In the genomic region with DNA sequence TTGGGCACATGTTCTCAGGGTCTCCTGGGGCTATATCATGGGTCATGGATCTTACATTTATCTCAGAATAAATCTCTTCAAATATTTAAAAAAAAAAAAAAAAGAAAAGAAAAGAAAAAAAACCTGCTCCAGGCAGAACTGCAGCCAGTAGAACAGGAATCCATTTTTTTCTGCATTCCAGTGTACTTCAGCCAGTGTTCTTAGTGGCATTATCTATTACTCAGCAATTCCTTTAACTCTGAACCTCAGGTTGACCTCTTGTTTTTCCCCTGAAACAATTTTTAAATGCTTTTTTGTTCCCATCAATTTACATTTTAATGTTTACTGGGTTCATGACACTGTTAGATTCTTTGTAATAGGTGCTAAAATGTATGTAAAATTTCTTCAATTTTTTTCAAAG, we compare ENCODE assay signal across 17 cellular contexts.
A peak's percentile ranks its signal among the peaks of the same experiment; 100 is the strongest.
DNase-seq lines count a peak whose midpoint lies in the region; ATAC-seq and TF ChIP-seq lines count a peak whose summit lies in the region.
"Had no signal": no experiment of that assay in that cellular context is flagged by ENCODE, and none has a peak within 500 bp of the region (broad histone marks: within the 10 kb centered on the region; RNA-seq: fewer than 3 reads in every experiment).

No MANE protein-coding gene starts in this region.

- no TSS peak for BruUV-seq in IMR-90 (replicated peaks; lab: Mats Ljungman, UMichigan)

- H2BK15ac ChIP-seq in IMR-90 (ENCODE audit: low read depth, low read length), result no peak overlapping the region

- no peak overlapping the region for H2AK5ac ChIP-seq in IMR-90 (ENCODE audit: low read depth, low read length)

- DNase-seq in AG10803 (ENCODE audit: low read depth), result peak; percentile 50
- DNase-seq in IMR-90, result no peak
- DNase-seq in choroid plexus epithelial cell (ENCODE audit: low read depth), result peak; percentile 55
- no peak for DNase-seq in left lung
- DNase-seq in NCI-H1048 (lab: John Stamatoyannopoulos, UW), result no peak
- no peak for DNase-seq in WTC11 (ENCODE audit: low spot score)
- DNase-seq in NCI-H524 treated with DMSO at 0.1 percent for 48 hours (lab: John Stamatoyannopoulos, UW), result no peak
- DNase-seq in SKM-1 (lab: John Stamatoyannopoulos, UW; ENCODE audit: unreplicated experiment), result no peak
- DNase-seq: DMS 273 treated with DMSO at 0.1 percent for 48 hours, Kasumi-1, NCI-H1105 treated with DMSO at 0.1 percent for 48 hours, NCI-H1694 treated with DMSO at 0.1 percent for 48 hours, NCI-H69, RPMI8226, SIG-M5 had no signal

- no peak overlapping the region for H4K5ac ChIP-seq in IMR-90 (ENCODE audit: low read depth, low read length)

- peaks cover 3% of the 10 kb centered on the region; the same call in 1 of the 2 replicates for H3K4me1 Mint-ChIP-seq in WTC11

- H3K36me3 Mint-ChIP-seq in WTC11, result no peaks in the 10 kb centered on the region

- H3K9me3 ChIP-seq in IMR-90 (ENCODE audit: control insufficient read depth, insufficient read depth, low read length), result no peaks in the 10 kb centered on the region
- H3K9me3 ChIP-seq in left lung, result no peaks in the 10 kb centered on the region
- H3K9me3 ChIP-seq: A549 had no signal

- no peak overlapping the region for H3K4me2 ChIP-seq in IMR-90 (ENCODE audit: low read depth, low read length)
- H3K4me2 ChIP-seq: A549 had no signal

- no peak overlapping the region for H3K23ac ChIP-seq in IMR-90 (ENCODE audit: low read depth, low read length)

- TF ChIP-seq CTCF in AG10803 (conservative IDR thresholded peaks at IDR 0.05; ENCODE audit: low read length), result no peak
- no peak for TF ChIP-seq CTCF in IMR-90 (conservative IDR thresholded peaks at IDR 0.05; ENCODE audit: low read depth, low read length)
- TF ChIP-seq CTCF in choroid plexus epithelial cell (conservative IDR thresholded peaks at IDR 0.05; ENCODE audit: low read depth, low read length), result no peak
- no peak for TF ChIP-seq CTCF in left lung (IDR thresholded peaks at IDR 0.05)
- no peak for TF ChIP-seq CTCF in WTC11 (IDR thresholded peaks at IDR 0.05)

- no peak overlapping the region for H2BK5ac ChIP-seq in IMR-90 (ENCODE audit: low read depth, low read length, poor library complexity, severe bottlenecking)

- no peak overlapping the region for H2BK120ac ChIP-seq in IMR-90 (ENCODE audit: low read depth, low read length)

- CTCF ChIA-PET in IMR-90 (lab: Yijun Ruan, JAX), result no interaction called here
- CTCF ChIA-PET in WTC11 (lab: Charles Lee), result no interaction called here

- dilution Hi-C loops in IMR-90 (cut with HindIII; ENCODE audit: low sequenced_read_pairs, unreplicated experiment), result no loop called here

- no peak overlapping the region for H4K8ac ChIP-seq in IMR-90 (ENCODE audit: low read depth in 2 of 2, low read length in 2 of 2)

- no peak overlapping the region for H3K27ac Mint-ChIP-seq in WTC11

- intact Hi-C loops in IMR-90 (cut with micrococcal nuclease) (loop anchor here (10.0 kb wide), 1 partner anchor 272 kb away; no protein-coding TSS in a partner anchor), left lung (cut with DNase I) (no loop called here)

- no peak overlapping the region for H2AFZ ChIP-seq in IMR-90 (replicated peaks; ENCODE audit: low read length, poor library complexity)

- H3K9me1 ChIP-seq in IMR-90 (ENCODE audit: insufficient read depth, low read length), result no peaks in the 10 kb centered on the region

- H3K56ac ChIP-seq in IMR-90 (ENCODE audit: extremely low read depth, insufficient read depth, low read length), result no peak overlapping the region

- H3K9ac ChIP-seq in IMR-90 (ENCODE audit: low read depth, low read length), result no peak overlapping the region

- no peak overlapping the region for H3K4me3 ChIP-seq in AG10803 (ENCODE audit: low read length)
- H3K4me3 ChIP-seq in IMR-90 (ENCODE audit: insufficient read depth, low read depth, low read length), result no peak overlapping the region
- H3K4me3 ChIP-seq in choroid plexus epithelial cell (ENCODE audit: low read depth, low read length), result no peak overlapping the region
- H3K4me3 ChIP-seq in left lung, result no peak overlapping the region
- H3K4me3 ChIP-seq: A549 had no signal

- TF ChIP-seq POLR2A in IMR-90 (IDR thresholded peaks at IDR 0.05; ENCODE audit: low read depth, low read length), result no peak

- H3K27me3 ChIP-seq in IMR-90 (ENCODE audit: control insufficient read depth, insufficient read depth, low read length) (no peaks in the 10 kb centered on the region), left lung (no peaks in the 10 kb centered on the region)

- H2AK9ac ChIP-seq in IMR-90 (replicated peaks; ENCODE audit: low read depth, low read length, poor library complexity), result no peak overlapping the region

- no peaks in the 10 kb centered on the region for H4K20me1 ChIP-seq in IMR-90 (ENCODE audit: insufficient read depth, low read length)

- H3K27me3 Mint-ChIP-seq in WTC11 (ENCODE audit: low read depth), result no peaks in the 10 kb centered on the region; the same call in 1 of the 2 replicates

- H3K4me1 ChIP-seq in IMR-90 (ENCODE audit: control insufficient read depth, insufficient read depth, low read length), result peaks cover 2% of the 10 kb centered on the region; the same call in 1 of the 2 replicates
- H3K4me1 ChIP-seq in left lung, result no peaks in the 10 kb centered on the region

- H3K4me3 Mint-ChIP-seq in WTC11, result no peak overlapping the region

- H3K36me3 ChIP-seq in IMR-90 (ENCODE audit: control insufficient read depth, insufficient read depth, low read length), result no peaks in the 10 kb centered on the region
- no peaks in the 10 kb centered on the region for H3K36me3 ChIP-seq in left lung

- no peak overlapping the region for H3K18ac ChIP-seq in IMR-90 (ENCODE audit: low read depth, low read length)

- in situ Hi-C loops in IMR-90 (cut with MboI; ENCODE audit: low sequenced_read_pairs), result no loop called here

- no peak for TF ChIP-seq RAD21 in IMR-90 (IDR thresholded peaks at IDR 0.05; ENCODE audit: low read length)

- H3K4ac ChIP-seq in IMR-90 (ENCODE audit: low read depth, low read length), result no peak overlapping the region

- H2BK20ac ChIP-seq in IMR-90 (ENCODE audit: low read depth, low read length), result no peak overlapping the region

- no peak overlapping the region for H3K27ac ChIP-seq in IMR-90 (ENCODE audit: insufficient read depth, low read length)
- H3K27ac ChIP-seq in left lung, result no peak overlapping the region
- H3K27ac ChIP-seq: A549, C4-2B had no signal

- H3K79me1 ChIP-seq in IMR-90 (ENCODE audit: low read depth in 1 of 2, low read length in 2 of 2), result no peaks in the 10 kb centered on the region

- no peak for ATAC-seq in IMR-90 (ENCODE audit: low read depth)
- ATAC-seq in left lung, result peak; percentile 29
- ATAC-seq in WTC11, result no peak
- ATAC-seq: A549 had no signal

- POLR2A ChIA-PET in IMR-90 (lab: Charles Lee; ENCODE audit: unreplicated experiment) (no interaction called here), WTC11 (lab: Charles Lee) (no interaction called here)

- no peak overlapping the region for H4K91ac ChIP-seq in IMR-90 (ENCODE audit: insufficient read depth, low read depth, low read length)

- peaks cover 11% of the 10 kb centered on the region for H3K9me3 Mint-ChIP-seq in WTC11

- H3K14ac ChIP-seq in IMR-90 (replicated peaks; ENCODE audit: low read depth, low read length), result no peak overlapping the region

TF ChIP-seq in IMR-90, 13 proteins besides CTCF, POLR2A, EP300 and RAD21:
- TF ChIP-seq, protein P1, sequence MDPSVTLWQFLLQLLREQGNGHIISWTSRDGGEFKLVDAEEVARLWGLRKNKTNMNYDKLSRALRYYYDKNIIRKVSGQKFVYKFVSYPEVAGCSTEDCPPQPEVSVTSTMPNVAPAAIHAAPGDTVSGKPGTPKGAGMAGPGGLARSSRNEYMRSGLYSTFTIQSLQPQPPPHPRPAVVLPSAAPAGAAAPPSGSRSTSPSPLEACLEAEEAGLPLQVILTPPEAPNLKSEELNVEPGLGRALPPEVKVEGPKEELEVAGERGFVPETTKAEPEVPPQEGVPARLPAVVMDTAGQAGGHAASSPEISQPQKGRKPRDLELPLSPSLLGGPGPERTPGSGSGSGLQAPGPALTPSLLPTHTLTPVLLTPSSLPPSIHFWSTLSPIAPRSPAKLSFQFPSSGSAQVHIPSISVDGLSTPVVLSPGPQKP (IDR thresholded peaks at IDR 0.05; ENCODE audit: borderline replicate concordance, low read depth, low read length), result no peak
- peak; percentile 54 for TF ChIP-seq MAFK (IDR thresholded peaks at IDR 0.05; ENCODE audit: low read depth, low read length)
TF ChIP-seq in IMR-90: peak in this region for 1.

TF ChIP-seq in WTC11, 78 proteins besides CTCF, POLR2A, EP300 and RAD21 (continues in another document):
- TF ChIP-seq GRHL2 (CRISPR knock-in tag; IDR thresholded peaks at IDR 0.05; ENCODE audit: insufficient replicate concordance, severe bottlenecking) (no peak), NR2C2 (CRISPR knock-in tag; IDR thresholded peaks at IDR 0.05) (no peak), SMAD4 (CRISPR knock-in tag; IDR thresholded peaks at IDR 0.05) (no peak), SP1 (CRISPR knock-in tag; conservative IDR thresholded peaks at IDR 0.05) (no peak)
- TF ChIP-seq, protein P2, sequence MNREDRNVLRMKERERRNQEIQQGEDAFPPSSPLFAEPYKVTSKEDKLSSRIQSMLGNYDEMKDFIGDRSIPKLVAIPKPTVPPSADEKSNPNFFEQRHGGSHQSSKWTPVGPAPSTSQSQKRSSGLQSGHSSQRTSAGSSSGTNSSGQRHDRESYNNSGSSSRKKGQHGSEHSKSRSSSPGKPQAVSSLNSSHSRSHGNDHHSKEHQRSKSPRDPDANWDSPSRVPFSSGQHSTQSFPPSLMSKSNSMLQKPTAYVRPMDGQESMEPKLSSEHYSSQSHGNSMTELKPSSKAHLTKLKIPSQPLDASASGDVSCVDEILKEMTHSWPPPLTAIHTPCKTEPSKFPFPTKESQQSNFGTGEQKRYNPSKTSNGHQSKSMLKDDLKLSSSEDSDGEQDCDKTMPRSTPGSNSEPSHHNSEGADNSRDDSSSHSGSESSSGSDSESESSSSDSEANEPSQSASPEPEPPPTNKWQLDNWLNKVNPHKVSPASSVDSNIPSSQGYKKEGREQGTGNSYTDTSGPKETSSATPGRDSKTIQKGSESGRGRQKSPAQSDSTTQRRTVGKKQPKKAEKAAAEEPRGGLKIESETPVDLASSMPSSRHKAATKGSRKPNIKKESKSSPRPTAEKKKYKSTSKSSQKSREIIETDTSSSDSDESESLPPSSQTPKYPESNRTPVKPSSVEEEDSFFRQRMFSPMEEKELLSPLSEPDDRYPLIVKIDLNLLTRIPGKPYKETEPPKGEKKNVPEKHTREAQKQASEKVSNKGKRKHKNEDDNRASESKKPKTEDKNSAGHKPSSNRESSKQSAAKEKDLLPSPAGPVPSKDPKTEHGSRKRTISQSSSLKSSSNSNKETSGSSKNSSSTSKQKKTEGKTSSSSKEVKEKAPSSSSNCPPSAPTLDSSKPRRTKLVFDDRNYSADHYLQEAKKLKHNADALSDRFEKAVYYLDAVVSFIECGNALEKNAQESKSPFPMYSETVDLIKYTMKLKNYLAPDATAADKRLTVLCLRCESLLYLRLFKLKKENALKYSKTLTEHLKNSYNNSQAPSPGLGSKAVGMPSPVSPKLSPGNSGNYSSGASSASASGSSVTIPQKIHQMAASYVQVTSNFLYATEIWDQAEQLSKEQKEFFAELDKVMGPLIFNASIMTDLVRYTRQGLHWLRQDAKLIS (CRISPR knock-in tag; IDR thresholded peaks at IDR 0.05; ENCODE audit: borderline replicate concordance), result no peak

Comparison
In these comparisons a context has a peak if more than half of its experiments do, and no peak if none do; other contexts are left out.
1. DNase-seq: peak in AG10803 (single experiment) and choroid plexus epithelial cell (single experiment); none in IMR-90 (single experiment), left lung (0 of 2), NCI-H1048 (single experiment), WTC11 (single experiment), NCI-H524 treated with DMSO at 0.1 percent for 48 hours (single experiment) and SKM-1 (single experiment).